Comparison of ENCODE assay signal across 1 cellular context in the genomic region with DNA sequence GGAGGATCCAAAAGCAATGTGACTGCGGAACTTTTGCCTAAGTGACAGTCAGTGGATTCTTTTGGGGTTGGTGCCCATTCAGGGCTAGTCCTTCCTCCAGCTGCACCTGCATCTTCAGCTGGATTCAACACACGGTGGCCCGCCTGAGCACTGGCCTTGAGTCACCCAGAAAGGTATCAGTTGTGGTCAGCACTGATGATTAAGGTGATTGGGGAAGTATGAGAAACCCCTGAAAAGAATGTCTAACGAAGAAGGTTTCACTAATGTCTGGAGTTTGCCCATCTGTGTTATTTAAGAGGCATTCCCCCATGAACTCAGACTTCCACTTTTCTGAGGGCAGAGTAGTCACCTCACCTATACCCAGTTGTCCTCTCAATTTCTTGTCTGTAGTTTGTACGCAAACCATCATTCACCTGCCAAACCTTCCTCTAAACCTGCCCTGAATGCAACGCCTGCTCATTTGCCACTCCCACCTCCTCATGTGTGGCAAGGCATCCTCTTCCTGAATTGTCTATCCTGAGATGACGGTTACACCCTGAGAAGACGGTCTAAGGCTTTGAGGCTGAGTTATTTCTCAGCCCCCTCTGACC.
A peak's percentile ranks its signal among the peaks of the same experiment; 100 is the strongest.
TF ChIP-seq lines count a peak whose summit lies in the region.

No MANE protein-coding gene starts in this region.

TF ChIP-seq in GM12878, 131 proteins besides CTCF, POLR2A, EP300 and RAD21:
- TF ChIP-seq, protein P1, sequence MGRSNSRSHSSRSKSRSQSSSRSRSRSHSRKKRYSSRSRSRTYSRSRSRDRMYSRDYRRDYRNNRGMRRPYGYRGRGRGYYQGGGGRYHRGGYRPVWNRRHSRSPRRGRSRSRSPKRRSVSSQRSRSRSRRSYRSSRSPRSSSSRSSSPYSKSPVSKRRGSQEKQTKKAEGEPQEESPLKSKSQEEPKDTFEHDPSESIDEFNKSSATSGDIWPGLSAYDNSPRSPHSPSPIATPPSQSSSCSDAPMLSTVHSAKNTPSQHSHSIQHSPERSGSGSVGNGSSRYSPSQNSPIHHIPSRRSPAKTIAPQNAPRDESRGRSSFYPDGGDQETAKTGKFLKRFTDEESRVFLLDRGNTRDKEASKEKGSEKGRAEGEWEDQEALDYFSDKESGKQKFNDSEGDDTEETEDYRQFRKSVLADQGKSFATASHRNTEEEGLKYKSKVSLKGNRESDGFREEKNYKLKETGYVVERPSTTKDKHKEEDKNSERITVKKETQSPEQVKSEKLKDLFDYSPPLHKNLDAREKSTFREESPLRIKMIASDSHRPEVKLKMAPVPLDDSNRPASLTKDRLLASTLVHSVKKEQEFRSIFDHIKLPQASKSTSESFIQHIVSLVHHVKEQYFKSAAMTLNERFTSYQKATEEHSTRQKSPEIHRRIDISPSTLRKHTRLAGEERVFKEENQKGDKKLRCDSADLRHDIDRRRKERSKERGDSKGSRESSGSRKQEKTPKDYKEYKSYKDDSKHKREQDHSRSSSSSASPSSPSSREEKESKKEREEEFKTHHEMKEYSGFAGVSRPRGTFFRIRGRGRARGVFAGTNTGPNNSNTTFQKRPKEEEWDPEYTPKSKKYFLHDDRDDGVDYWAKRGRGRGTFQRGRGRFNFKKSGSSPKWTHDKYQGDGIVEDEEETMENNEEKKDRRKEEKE (IDR thresholded peaks at IDR 0.05), result no peak
- TF ChIP-seq IKZF1 (conservative IDR thresholded peaks at IDR 0.05) (peak; percentile 61), IKZF2 (IDR thresholded peaks at IDR 0.05) (peak; percentile 57 to 66; a peak in 2 of 4 replicates), SPI1 (IDR thresholded peaks at IDR 0.05; ENCODE audit: borderline replicate concordance, insufficient read depth, low read depth, low read length) (peak; percentile 88), NBN (IDR thresholded peaks at IDR 0.05) (0 out of 2 replicates have a peak, but pooled peaks have one; percentile 32), BCL11A (IDR thresholded peaks at IDR 0.05; ENCODE audit: low read depth, low read length) (peak; percentile 40), EZH2 (IDR thresholded peaks at IDR 0.05; ENCODE audit: borderline replicate concordance, control insufficient read depth, low read depth, low read length) (no peak), IRF4 (IDR thresholded peaks at IDR 0.05; ENCODE audit: low read depth, low read length) (peak; percentile 28; the same call in 1 of the 2 replicates), CBFB (IDR thresholded peaks at IDR 0.05; ENCODE audit: low read depth) (peak; percentile 76), EED (IDR thresholded peaks at IDR 0.05; ENCODE audit: low read depth) (peak; percentile 67; the same call in 1 of the 2 replicates), FOXK2 (IDR thresholded peaks at IDR 0.05) (no peak), NR2C1 (IDR thresholded peaks at IDR 0.05) (no peak), NR2F1 (conservative IDR thresholded peaks at IDR 0.05) (peak; percentile 54; the same call in 1 of the 2 replicates), NR2C2 (IDR thresholded peaks at IDR 0.05; ENCODE audit: borderline replicate concordance, control insufficient read depth, insufficient read length, low read depth) (no peak), MEF2A (IDR thresholded peaks at IDR 0.05; ENCODE audit: insufficient read depth, low read depth, low read length) (0 out of 2 replicates have a peak, but pooled peaks have one; percentile 23), ZNF217 (IDR thresholded peaks at IDR 0.05) (peak; percentile 80; the same call in 1 of the 2 replicates), TCF3 (IDR thresholded peaks at IDR 0.05; ENCODE audit: borderline replicate concordance, insufficient read depth, low read depth, low read length) (peak; percentile 78; the same call in 1 of the 2 replicates), ATF7 (IDR thresholded peaks at IDR 0.05; ENCODE audit: low read depth) (peak; percentile 51), PAX5 (IDR thresholded peaks at IDR 0.05; ENCODE audit: borderline replicate concordance, low read depth, low read length) (peak; percentile 91; the same call in 1 of the 2 replicates), GABPA (IDR thresholded peaks at IDR 0.05; ENCODE audit: low read depth) (no peak), ETV6 (conservative IDR thresholded peaks at IDR 0.05 in 1 of 2, IDR thresholded peaks at IDR 0.05 in 1 of 2; ENCODE audit: borderline replicate concordance in 1 of 2, low read depth in 1 of 2) (peak in 1 of 2 experiments; percentile 70; a peak in 1 of 4 replicates), ZBED1 (IDR thresholded peaks at IDR 0.05; ENCODE audit: borderline replicate concordance) (peak; percentile 79; the same call in 1 of the 2 replicates), ZNF384 (IDR thresholded peaks at IDR 0.05; ENCODE audit: borderline replicate concordance, low read depth, low read length) (no peak), CREM (IDR thresholded peaks at IDR 0.05; ENCODE audit: low read depth) (peak; percentile 63; the same call in 1 of the 2 replicates), BHLHE40 (IDR thresholded peaks at IDR 0.05; ENCODE audit: borderline replicate concordance in 1 of 2, low read depth in 2 of 2, low read length in 1 of 2) (peak; percentile 18 to 23; a peak in 1 of 4 replicates), POLR2AphosphoS2 (IDR thresholded peaks at IDR 0.05; ENCODE audit: low read depth, low read length) (no peak), LARP7 (IDR thresholded peaks at IDR 0.05) (no peak), ZNF622 (IDR thresholded peaks at IDR 0.05) (no peak), RAD51 (IDR thresholded peaks at IDR 0.05) (no peak), JUNB (IDR thresholded peaks at IDR 0.05) (peak; percentile 80), SREBF1 (IDR thresholded peaks at IDR 0.05; ENCODE audit: low read length) (no peak), TCF12 (IDR thresholded peaks at IDR 0.05; ENCODE audit: low read depth, low read length) (peak; percentile 89), GATAD2B (conservative IDR thresholded peaks at IDR 0.05; ENCODE audit: low read depth) (peak; percentile 56; the same call in 1 of the 2 replicates), MTA3 (IDR thresholded peaks at IDR 0.05; ENCODE audit: borderline replicate concordance, low read length) (no peak), MTA2 (IDR thresholded peaks at IDR 0.05; ENCODE audit: low read depth) (peak; percentile 84)
- TF ChIP-seq, protein P2, sequence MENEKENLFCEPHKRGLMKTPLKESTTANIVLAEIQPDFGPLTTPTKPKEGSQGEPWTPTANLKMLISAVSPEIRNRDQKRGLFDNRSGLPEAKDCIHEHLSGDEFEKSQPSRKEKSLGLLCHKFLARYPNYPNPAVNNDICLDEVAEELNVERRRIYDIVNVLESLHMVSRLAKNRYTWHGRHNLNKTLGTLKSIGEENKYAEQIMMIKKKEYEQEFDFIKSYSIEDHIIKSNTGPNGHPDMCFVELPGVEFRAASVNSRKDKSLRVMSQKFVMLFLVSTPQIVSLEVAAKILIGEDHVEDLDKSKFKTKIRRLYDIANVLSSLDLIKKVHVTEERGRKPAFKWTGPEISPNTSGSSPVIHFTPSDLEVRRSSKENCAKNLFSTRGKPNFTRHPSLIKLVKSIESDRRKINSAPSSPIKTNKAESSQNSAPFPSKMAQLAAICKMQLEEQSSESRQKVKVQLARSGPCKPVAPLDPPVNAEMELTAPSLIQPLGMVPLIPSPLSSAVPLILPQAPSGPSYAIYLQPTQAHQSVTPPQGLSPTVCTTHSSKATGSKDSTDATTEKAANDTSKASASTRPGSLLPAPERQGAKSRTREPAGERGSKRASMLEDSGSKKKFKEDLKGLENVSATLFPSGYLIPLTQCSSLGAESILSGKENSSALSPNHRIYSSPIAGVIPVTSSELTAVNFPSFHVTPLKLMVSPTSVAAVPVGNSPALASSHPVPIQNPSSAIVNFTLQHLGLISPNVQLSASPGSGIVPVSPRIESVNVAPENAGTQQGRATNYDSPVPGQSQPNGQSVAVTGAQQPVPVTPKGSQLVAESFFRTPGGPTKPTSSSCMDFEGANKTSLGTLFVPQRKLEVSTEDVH (IDR thresholded peaks at IDR 0.05; ENCODE audit: low read depth, partially characterized antibody), result no peak
- TF ChIP-seq, protein P3, sequence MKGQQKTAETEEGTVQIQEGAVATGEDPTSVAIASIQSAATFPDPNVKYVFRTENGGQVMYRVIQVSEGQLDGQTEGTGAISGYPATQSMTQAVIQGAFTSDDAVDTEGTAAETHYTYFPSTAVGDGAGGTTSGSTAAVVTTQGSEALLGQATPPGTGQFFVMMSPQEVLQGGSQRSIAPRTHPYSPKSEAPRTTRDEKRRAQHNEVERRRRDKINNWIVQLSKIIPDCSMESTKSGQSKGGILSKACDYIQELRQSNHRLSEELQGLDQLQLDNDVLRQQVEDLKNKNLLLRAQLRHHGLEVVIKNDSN (IDR thresholded peaks at IDR 0.05; ENCODE audit: borderline replicate concordance, extremely low read length, insufficient read depth, low read depth, low read length), result no peak
- TF ChIP-seq, protein P4, sequence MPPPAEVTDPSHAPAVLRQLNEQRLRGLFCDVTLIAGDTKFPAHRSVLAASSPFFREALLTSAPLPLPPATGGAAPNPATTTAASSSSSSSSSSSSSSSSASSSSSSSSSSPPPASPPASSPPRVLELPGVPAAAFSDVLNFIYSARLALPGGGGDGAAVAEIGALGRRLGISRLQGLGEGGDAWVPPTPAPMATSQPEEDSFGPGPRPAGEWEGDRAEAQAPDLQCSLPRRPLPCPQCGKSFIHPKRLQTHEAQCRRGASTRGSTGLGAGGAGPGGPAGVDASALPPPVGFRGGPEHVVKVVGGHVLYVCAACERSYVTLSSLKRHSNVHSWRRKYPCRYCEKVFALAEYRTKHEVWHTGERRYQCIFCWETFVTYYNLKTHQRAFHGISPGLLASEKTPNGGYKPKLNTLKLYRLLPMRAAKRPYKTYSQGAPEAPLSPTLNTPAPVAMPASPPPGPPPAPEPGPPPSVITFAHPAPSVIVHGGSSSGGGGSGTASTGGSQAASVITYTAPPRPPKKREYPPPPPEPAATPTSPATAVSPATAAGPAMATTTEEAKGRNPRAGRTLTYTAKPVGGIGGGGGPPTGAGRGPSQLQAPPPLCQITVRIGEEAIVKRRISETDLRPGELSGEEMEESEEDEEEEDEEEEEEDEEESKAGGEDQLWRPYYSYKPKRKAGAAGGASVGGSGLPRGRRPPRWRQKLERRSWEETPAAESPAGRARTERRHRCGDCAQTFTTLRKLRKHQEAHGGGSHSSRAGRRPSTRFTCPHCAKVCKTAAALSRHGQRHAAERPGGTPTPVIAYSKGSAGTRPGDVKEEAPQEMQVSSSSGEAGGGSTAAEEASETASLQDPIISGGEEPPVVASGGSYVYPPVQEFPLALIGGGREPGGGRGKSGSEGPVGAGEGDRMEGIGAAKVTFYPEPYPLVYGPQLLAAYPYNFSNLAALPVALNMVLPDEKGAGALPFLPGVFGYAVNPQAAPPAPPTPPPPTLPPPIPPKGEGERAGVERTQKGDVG (CRISPR knock-in tag; IDR thresholded peaks at IDR 0.05), result no peak
- TF ChIP-seq, protein P5, sequence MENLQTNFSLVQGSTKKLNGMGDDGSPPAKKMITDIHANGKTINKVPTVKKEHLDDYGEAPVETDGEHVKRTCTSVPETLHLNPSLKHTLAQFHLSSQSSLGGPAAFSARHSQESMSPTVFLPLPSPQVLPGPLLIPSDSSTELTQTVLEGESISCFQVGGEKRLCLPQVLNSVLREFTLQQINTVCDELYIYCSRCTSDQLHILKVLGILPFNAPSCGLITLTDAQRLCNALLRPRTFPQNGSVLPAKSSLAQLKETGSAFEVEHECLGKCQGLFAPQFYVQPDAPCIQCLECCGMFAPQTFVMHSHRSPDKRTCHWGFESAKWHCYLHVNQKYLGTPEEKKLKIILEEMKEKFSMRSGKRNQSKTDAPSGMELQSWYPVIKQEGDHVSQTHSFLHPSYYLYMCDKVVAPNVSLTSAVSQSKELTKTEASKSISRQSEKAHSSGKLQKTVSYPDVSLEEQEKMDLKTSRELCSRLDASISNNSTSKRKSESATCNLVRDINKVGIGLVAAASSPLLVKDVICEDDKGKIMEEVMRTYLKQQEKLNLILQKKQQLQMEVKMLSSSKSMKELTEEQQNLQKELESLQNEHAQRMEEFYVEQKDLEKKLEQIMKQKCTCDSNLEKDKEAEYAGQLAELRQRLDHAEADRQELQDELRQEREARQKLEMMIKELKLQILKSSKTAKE (IDR thresholded peaks at IDR 0.05; ENCODE audit: low read depth, poor library complexity, severe bottlenecking), result peak; percentile 87
- TF ChIP-seq, protein P6, sequence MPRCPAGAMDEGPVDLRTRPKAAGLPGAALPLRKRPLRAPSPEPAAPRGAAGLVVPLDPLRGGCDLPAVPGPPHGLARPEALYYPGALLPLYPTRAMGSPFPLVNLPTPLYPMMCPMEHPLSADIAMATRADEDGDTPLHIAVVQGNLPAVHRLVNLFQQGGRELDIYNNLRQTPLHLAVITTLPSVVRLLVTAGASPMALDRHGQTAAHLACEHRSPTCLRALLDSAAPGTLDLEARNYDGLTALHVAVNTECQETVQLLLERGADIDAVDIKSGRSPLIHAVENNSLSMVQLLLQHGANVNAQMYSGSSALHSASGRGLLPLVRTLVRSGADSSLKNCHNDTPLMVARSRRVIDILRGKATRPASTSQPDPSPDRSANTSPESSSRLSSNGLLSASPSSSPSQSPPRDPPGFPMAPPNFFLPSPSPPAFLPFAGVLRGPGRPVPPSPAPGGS (IDR thresholded peaks at IDR 0.05; ENCODE audit: borderline replicate concordance, insufficient read depth, low read depth, low read length, poor library complexity, severe bottlenecking), result peak; percentile 82
- TF ChIP-seq, protein P7, sequence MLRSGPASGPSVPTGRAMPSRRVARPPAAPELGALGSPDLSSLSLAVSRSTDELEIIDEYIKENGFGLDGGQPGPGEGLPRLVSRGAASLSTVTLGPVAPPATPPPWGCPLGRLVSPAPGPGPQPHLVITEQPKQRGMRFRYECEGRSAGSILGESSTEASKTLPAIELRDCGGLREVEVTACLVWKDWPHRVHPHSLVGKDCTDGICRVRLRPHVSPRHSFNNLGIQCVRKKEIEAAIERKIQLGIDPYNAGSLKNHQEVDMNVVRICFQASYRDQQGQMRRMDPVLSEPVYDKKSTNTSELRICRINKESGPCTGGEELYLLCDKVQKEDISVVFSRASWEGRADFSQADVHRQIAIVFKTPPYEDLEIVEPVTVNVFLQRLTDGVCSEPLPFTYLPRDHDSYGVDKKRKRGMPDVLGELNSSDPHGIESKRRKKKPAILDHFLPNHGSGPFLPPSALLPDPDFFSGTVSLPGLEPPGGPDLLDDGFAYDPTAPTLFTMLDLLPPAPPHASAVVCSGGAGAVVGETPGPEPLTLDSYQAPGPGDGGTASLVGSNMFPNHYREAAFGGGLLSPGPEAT (IDR thresholded peaks at IDR 0.05; ENCODE audit: low read depth), result peak; percentile 50; the same call in 1 of the 2 replicates
